1 cellular context compared by ENCODE assay signal in genomic region chr6:158205220-158205944, GRCh38.
A peak's percentile ranks its signal among the peaks of the same experiment; 100 is the strongest.
TF ChIP-seq lines count a peak whose summit lies in the region.

No MANE protein-coding gene starts in this region.

TF ChIP-seq in K562, 482 proteins besides CTCF, POLR2A, EP300 and RAD21 (continued from another document):
- TF ChIP-seq ZBTB26 (CRISPR knock-in tag; IDR thresholded peaks at IDR 0.05), result no peak
- no peak for TF ChIP-seq ZNF717 (CRISPR knock-in tag; IDR thresholded peaks at IDR 0.05)
- TF ChIP-seq TRIM24 (IDR thresholded peaks at IDR 0.05), result no peak
- TF ChIP-seq ZNF778 (CRISPR knock-in tag; IDR thresholded peaks at IDR 0.05), result no peak
- no peak for TF ChIP-seq ZFP91 (CRISPR knock-in tag; IDR thresholded peaks at IDR 0.05)
- no peak for TF ChIP-seq MIER1 (IDR thresholded peaks at IDR 0.05; ENCODE audit: low read depth)
- no peak for TF ChIP-seq IRF2 (CRISPR knock-in tag; IDR thresholded peaks at IDR 0.05)
- TF ChIP-seq TEAD1 (CRISPR knock-in tag; IDR thresholded peaks at IDR 0.05), result peak in 1 of 2 experiments; percentile 65; a peak in 1 of 4 replicates
- TF ChIP-seq ZNF277 (CRISPR knock-in tag; IDR thresholded peaks at IDR 0.05; ENCODE audit: borderline replicate concordance), result no peak
- no peak for TF ChIP-seq SIRT6 (IDR thresholded peaks at IDR 0.05; ENCODE audit: low read depth, low read length)
- peak; percentile 52 for TF ChIP-seq SMC3 (conservative IDR thresholded peaks at IDR 0.05; ENCODE audit: insufficient read depth, low read depth, low read length)
- no peak for TF ChIP-seq EHMT2 (IDR thresholded peaks at IDR 0.05)
- 0 out of 2 replicates have a peak, but pooled peaks have one; percentile 18 for TF ChIP-seq DEAF1 (CRISPR knock-in tag; IDR thresholded peaks at IDR 0.05)
